In the genomic region with DNA sequence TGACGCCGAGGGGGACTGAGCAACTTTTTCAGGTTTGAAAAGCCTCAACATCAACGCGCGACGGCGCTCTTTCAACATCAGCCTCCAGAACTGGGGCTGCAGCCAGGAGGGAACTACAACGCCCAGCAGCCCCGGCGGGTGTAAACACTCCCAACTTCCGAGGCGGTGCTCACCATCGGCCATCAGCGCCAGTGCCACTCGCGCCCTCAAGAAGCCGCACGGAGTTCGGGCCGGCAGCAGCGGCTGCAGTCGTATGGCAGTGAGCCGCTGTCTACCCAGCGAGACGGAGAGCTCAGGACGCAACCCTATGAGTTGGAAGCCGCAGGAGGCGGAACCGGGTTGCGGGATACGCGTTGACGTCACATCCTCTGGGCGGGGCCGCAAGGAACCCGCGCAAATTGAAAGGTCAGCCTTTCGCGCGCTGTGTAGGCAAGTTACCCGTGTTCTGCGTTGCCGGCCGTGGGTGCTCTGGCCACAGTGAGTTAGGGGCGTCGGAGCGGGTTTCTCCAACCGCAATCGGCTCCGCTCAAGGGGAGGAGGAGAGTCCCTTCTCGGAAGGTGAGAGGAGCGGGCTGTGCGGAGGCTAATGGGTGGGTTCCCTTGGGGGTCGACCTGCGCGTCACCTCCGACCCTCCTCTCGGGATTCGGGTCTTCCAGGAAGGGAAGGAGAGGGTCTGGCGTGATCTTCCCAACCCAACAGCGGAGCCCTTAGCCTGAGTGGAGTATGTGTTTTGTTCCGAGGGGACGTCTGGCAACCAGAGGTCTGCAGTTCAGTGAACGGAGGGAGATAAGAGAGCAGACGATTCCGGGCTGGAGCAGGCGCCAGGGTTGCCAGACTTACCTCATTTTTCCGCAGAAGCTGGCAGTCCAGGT, we compare ENCODE assay signal across 8 cellular contexts. TPM values are rescaled to one million over a fixed set of nuclear protein-coding genes. Genes with fewer than 3 reads are reported as not detected.
DNase-seq lines count a peak whose midpoint lies in the region; ATAC-seq, FAIRE-seq and TF ChIP-seq lines count a peak whose summit lies in the region.

A gene (plus strand): TSS at position 409 of the 873 bp plus-strand sequence. CDS start 2,222 bp downstream, outside the sequence.

- peak in 1 of 2 experiments; percentile 24; a peak in 3 of 4 replicates for TF ChIP-seq RAD21 in H1 (IDR thresholded peaks at IDR 0.05 in 1 of 2, conservative IDR thresholded peaks at IDR 0.05 in 1 of 2; ENCODE audit: low read depth in 2 of 2, low read length in 2 of 2)

- H3K27me3 ChIP-seq in H1 (replicated peaks in 1 of 4; ENCODE audit: control insufficient read depth in 3 of 4, extremely low read depth in 1 of 4, insufficient read depth in 3 of 4, low read length in 3 of 4), result no peaks in the 10 kb centered on the region
- no peaks in the 10 kb centered on the region for H3K27me3 ChIP-seq in mesenchymal stem cell (ENCODE audit: control insufficient read depth in 1 of 2, insufficient read depth in 1 of 2, low read length in 2 of 2)

- peak within 1 kb of the TSS; percentile 99 for H4K8ac ChIP-seq in H1 (ENCODE audit: extremely low read depth, insufficient read depth, low read length)
- H4K8ac ChIP-seq in mesenchymal stem cell (ENCODE audit: low read length), result peak within 1 kb of the TSS; percentile 96

- 1% methylated on average over 62 of the region's 68 CpGs; no CpG with 5 or more reads in 1 of the 2 experiments for WGBS in H1 (ENCODE audit: extremely low coverage in 1 of 2, insufficient coverage in 1 of 2, insufficient read length in 1 of 2, insufficient replicate concordance in 2 of 2, low coverage in 1 of 2, low lambda C conversion rate in 2 of 2, missing lambda C conversion rate in 1 of 2), 2 experiments
- WGBS in mesenchymal stem cell, result under 1% methylated on average over 67 of the region's 68 CpGs

- H3K9ac ChIP-seq in H1 (replicated peaks in 1 of 4; ENCODE audit: extremely low read depth in 1 of 4, low read depth in 3 of 4, low read length in 3 of 4) (peak within 1 kb of the TSS; percentile 90 to 96 (median 94)), mesenchymal stem cell (ENCODE audit: low read length) (peak within 1 kb of the TSS; percentile 98)

- peak; percentile 71 for FAIRE-seq in H1 (lab: Jason Lieb, UNC)

- no peaks in the 10 kb centered on the region for H3K9me3 ChIP-seq in H1 (ENCODE audit: insufficient read depth in 2 of 2, low read depth in 1 of 2, low read length in 1 of 2)
- H3K9me3 ChIP-seq in mesenchymal stem cell (ENCODE audit: control insufficient read depth, low read length), result no peaks in the 10 kb centered on the region

- peak in 2 of 3 experiments; percentile 14 to 25; a peak in 2 of 4 replicates for TF ChIP-seq CTCF in H1 (IDR thresholded peaks at IDR 0.05; ENCODE audit: control extremely low read depth in 1 of 3, insufficient read depth in 1 of 3, low read depth in 1 of 3, low read length in 3 of 3)

- CTCF ChIA-PET in activated CD8-positive, alpha-beta memory T cell treated with anti-CD3 and anti-CD28 coated beads for 36 hours (lab: Charles Lee), result interaction anchor here (1.0 to 1.7 kb wide), 3 partner anchors 18 to 237 kb away, joined by 3 to 5 read pairs (median 3); no protein-coding TSS in a partner anchor
- CTCF ChIA-PET in H1 (lab: Charles Lee; ENCODE audit: partially characterized antibody), result interaction anchor here (1.0 to 1.5 kb wide), 5 partner anchors 9 to 243 kb away, joined by 3 to 6 read pairs (median 3); no protein-coding TSS in a partner anchor

- peak within 1 kb of the TSS; percentile 62 to 99 (median 98) for H3K4me3 ChIP-seq in H1 (ENCODE audit: extremely low read depth in 1 of 4, insufficient read depth in 2 of 4, low read depth in 3 of 4, low read length in 4 of 4)
- H3K4me3 ChIP-seq in mesenchymal stem cell (ENCODE audit: insufficient read depth in 1 of 2, low read depth in 1 of 2, low read length in 2 of 2), result peak within 1 kb of the TSS; percentile 77 to 99

- H3K4ac ChIP-seq in H1 (replicated peaks; ENCODE audit: insufficient read length, low read depth, low read length), result peak within 1 kb of the TSS; percentile 44
- H3K4ac ChIP-seq in mesenchymal stem cell (ENCODE audit: low read depth in 1 of 2, low read length in 2 of 2), result peak within 1 kb of the TSS; percentile 50 to 79

- H3K23ac ChIP-seq in H1 (ENCODE audit: insufficient read length), result no peak within 1 kb of the TSS
- H3K23ac ChIP-seq in mesenchymal stem cell (ENCODE audit: low read length in 2 of 2), result no peak within 1 kb of the TSS

- peak within 1 kb of the TSS; percentile 69 for H2BK12ac ChIP-seq in H1 (ENCODE audit: low read depth, low read length)
- peak within 1 kb of the TSS in 1 of 2 experiments; percentile 19 for H2BK12ac ChIP-seq in mesenchymal stem cell (ENCODE audit: low read length in 2 of 2)

- H3K27ac ChIP-seq in H1 (ENCODE audit: low read depth, low read length) (peak within 1 kb of the TSS; percentile 95), mesenchymal stem cell (ENCODE audit: low read length, poor library complexity, severe bottlenecking) (peak within 1 kb of the TSS; percentile 94)

- H3K18ac ChIP-seq in H1 (ENCODE audit: extremely low read depth, low read length) (peak within 1 kb of the TSS; percentile 93; the same call in 1 of the 2 replicates), mesenchymal stem cell (ENCODE audit: low read depth in 1 of 2, low read length in 2 of 2) (peak within 1 kb of the TSS; percentile 98 to 99)

- no peak within 1 kb of the TSS for H2AK5ac ChIP-seq in H1 (ENCODE audit: low read depth, low read length)
- H2AK5ac ChIP-seq in mesenchymal stem cell (ENCODE audit: low read length, severe bottlenecking), result no peak within 1 kb of the TSS

- H2BK5ac ChIP-seq in H1 (ENCODE audit: low read depth, low read length), result peak within 1 kb of the TSS; percentile 96
- H2BK5ac ChIP-seq in mesenchymal stem cell (ENCODE audit: low read depth, low read length, poor library complexity, severe bottlenecking), result peak within 1 kb of the TSS; percentile 84

- H4K91ac ChIP-seq in H1 (replicated peaks; ENCODE audit: insufficient read length, low read length) (peak within 1 kb of the TSS; percentile 98), mesenchymal stem cell (ENCODE audit: low read length) (peak within 1 kb of the TSS; percentile 96)

- peaks cover 5 to 17% of the 10 kb centered on the region in 2 experiments; a peak in 3 of 4 replicates for H3K79me2 ChIP-seq in H1 (ENCODE audit: control insufficient read depth in 1 of 2, insufficient read depth in 2 of 2, low read length in 2 of 2)

- no peak for TF ChIP-seq EP300 in H1 (IDR thresholded peaks at IDR 0.05; ENCODE audit: borderline replicate concordance in 1 of 2, low read depth in 2 of 2, low read length in 2 of 2)

- H3K79me1 ChIP-seq in H1 (ENCODE audit: low read depth, low read length) (peaks cover 5% of the 10 kb centered on the region; the same call in 1 of the 2 replicates), mesenchymal stem cell (replicated peaks; ENCODE audit: low read length, poor library complexity, severe bottlenecking) (peaks cover 6% of the 10 kb centered on the region)

- H3K23me2 ChIP-seq in H1 (ENCODE audit: low read depth, low read length), result peaks cover 5% of the 10 kb centered on the region

- H3K4me1 ChIP-seq in H1 (replicated peaks in 1 of 4; ENCODE audit: control insufficient read depth in 3 of 4, insufficient read depth in 4 of 4, low read length in 3 of 4) (peaks cover 0 to 6% (median under 1%) of the 10 kb centered on the region in 4 experiments; a peak in 2 of 7 replicates), mesenchymal stem cell (ENCODE audit: control insufficient read depth, insufficient read depth, low read depth, low read length) (peaks cover 4% of the 10 kb centered on the region)

- H2BK20ac ChIP-seq in H1 (ENCODE audit: low read length), result no peak within 1 kb of the TSS

- H2BK15ac ChIP-seq in H1 (ENCODE audit: low read length), result no peak within 1 kb of the TSS
- peak within 1 kb of the TSS; percentile 39 for H2BK15ac ChIP-seq in mesenchymal stem cell (ENCODE audit: low read depth, poor library complexity, severe bottlenecking)

- peak within 1 kb of the TSS; percentile 99 for H4K5ac ChIP-seq in H1 (ENCODE audit: insufficient read length, low read depth, low read length)

- H2BK120ac ChIP-seq in H1 (replicated peaks; ENCODE audit: low read depth, low read length) (peak within 1 kb of the TSS; percentile 79), mesenchymal stem cell (ENCODE audit: low read depth, low read length) (peak within 1 kb of the TSS; percentile 92)

- DNase-seq in COR-L47 (lab: John Stamatoyannopoulos, UW) (peak; percentile 89), HS-5 (ENCODE audit: low read depth) (peak; percentile 86), NOMO-1 (lab: John Stamatoyannopoulos, UW; ENCODE audit: unreplicated experiment in 2 of 2) (peak; percentile 95 to 96), H1 (ENCODE audit: low read depth in 1 of 2, low spot score in 2 of 2) (peak; percentile 68 to 91), mesenchymal stem cell (peak; percentile 94)
- peak; percentile 77 for DNase-seq in stimulated activated CD8-positive, alpha-beta memory T cell treated with anti-CD3 and anti-CD28 coated beads, Interleukin-12 subunit alpha, Interleukin-12 subunit beta, amount 100 ng/mL, for 4 hours (ENCODE audit: low read depth)

- H4K20me1 ChIP-seq in H1 (replicated peaks in 1 of 2; ENCODE audit: control insufficient read depth in 1 of 2, insufficient read depth in 2 of 2, low read length in 2 of 2), result no peaks in the 10 kb centered on the region

- POLR2A ChIA-PET in activated CD8-positive, alpha-beta memory T cell treated with anti-CD3 and anti-CD28 coated beads for 36 hours (lab: Charles Lee), result interaction anchor here (1.0 to 1.1 kb wide), 2 partner anchors 208 to 209 kb away, joined by 5 to 6 read pairs; a partner anchor contains a TSS
- POLR2A ChIA-PET in H1 (lab: Charles Lee; ENCODE audit: partially characterized antibody), result interaction anchor here (0.9 to 2.1 kb wide), 4 partner anchors 9 to 253 kb away, joined by 3 to 8 read pairs (median 4); no protein-coding TSS in a partner anchor

- TF ChIP-seq POLR2A in H1 (IDR thresholded peaks at IDR 0.05; ENCODE audit: control extremely low read depth in 1 of 2, low read depth in 2 of 2, low read length in 2 of 2), result peak; percentile 51 to 82

- H3K36me3 ChIP-seq in H1 (ENCODE audit: control insufficient read depth in 2 of 4, insufficient read depth in 4 of 4, low read length in 3 of 4) (peaks cover 2 to 34% (median 21%) of the 10 kb centered on the region in 4 experiments; a peak in 7 of 8 replicates), mesenchymal stem cell (ENCODE audit: control insufficient read depth in 1 of 2, insufficient read depth in 2 of 2, low read depth in 1 of 2, low read length in 2 of 2) (peaks cover 0 to under 1% of the 10 kb centered on the region in 2 experiments)

- H3K56ac ChIP-seq in H1 (replicated peaks; ENCODE audit: insufficient read length, low read depth, low read length), result peak within 1 kb of the TSS; percentile 73

- H3K14ac ChIP-seq in H1 (ENCODE audit: insufficient read length) (no peak within 1 kb of the TSS), mesenchymal stem cell (ENCODE audit: low read length in 2 of 2) (peak within 1 kb of the TSS in 1 of 2 experiments; percentile 93)

- peak; percentile 95 for ATAC-seq in GM19468 (IDR thresholded peaks at IDR 0.05; ENCODE audit: extremely low read depth, unreplicated experiment)

- peak within 1 kb of the TSS; percentile 88 to 94 for H3K4me2 ChIP-seq in H1 (ENCODE audit: insufficient read depth in 1 of 2, low read depth in 2 of 2, low read length in 2 of 2)
- peak within 1 kb of the TSS; percentile 95 for H3K4me2 ChIP-seq in mesenchymal stem cell (ENCODE audit: low read length, poor library complexity, severe bottlenecking)

- H2AFZ ChIP-seq in H1 (ENCODE audit: low read length), result peak within 1 kb of the TSS; percentile 99
- H2AFZ ChIP-seq in mesenchymal stem cell (ENCODE audit: low read depth, low read length), result peak within 1 kb of the TSS; percentile 55

RNA-seq across cellular contexts. Expression of the gene that starts here (rescaled TPM):
- 10 to 100 TPM; 81.1 to 82.9 TPM for total RNA-seq in activated CD8-positive, alpha-beta memory T cell treated with anti-CD3 and anti-CD28 coated beads for 36 hours
- total RNA-seq in H1 (2021; fragmentation: NEBNext Ultra II Directional; extraction: Animal tissue kit (Norgen Biotek cat#: 25700)), result 36.4 and 43.0 TPM in 2 replicates
- 6.6 and 9.2 TPM in 2 replicates for polyA plus RNA-seq in H1 (2011; rRNA removed)
- polyA plus RNA-seq in H1 (2011; cell fraction: cytosol; rRNA removed), result 11.8 TPM
- 7.9 TPM for polyA plus RNA-seq in H1 (2011; cell fraction: nucleus; rRNA removed)
- 13.4 to 28.5 TPM (median 17.5 TPM) in 4 replicates for polyA plus RNA-seq in H1 (2012, experiment 1 of 2)
- 1.0 TPM for polyA plus RNA-seq in H1 (2012, experiment 2 of 2)
- 18.1 TPM for polyA plus RNA-seq in H1 (2013, experiment 1 of 2)
- 17.1 TPM for polyA plus RNA-seq in H1 (2013, experiment 2 of 2)
- 30.4 and 34.8 TPM in 2 replicates for polyA minus RNA-seq in H1 (2011; rRNA and poly(A)+ RNA removed)
- 18.1 TPM for polyA minus RNA-seq in H1 (2011; cell fraction: cytosol; rRNA and poly(A)+ RNA removed)
- 37.8 TPM for polyA minus RNA-seq in H1 (2011; cell fraction: nucleus; rRNA and poly(A)+ RNA removed)
- polyA plus RNA-seq in mesenchymal stem cell (2013, experiment 1 of 2), result 2.1 TPM
- polyA plus RNA-seq in mesenchymal stem cell (2013, experiment 2 of 2), result 1.7 TPM

Comparison
In these comparisons a context has a peak if more than half of its experiments do, and no peak if none do; other contexts are left out.
1. Peak in every context shown above with its lines: DNase-seq, ATAC-seq, H3K4me3 ChIP-seq and H3K27ac ChIP-seq.